1 cellular context compared by ENCODE assay signal in the genomic region with DNA sequence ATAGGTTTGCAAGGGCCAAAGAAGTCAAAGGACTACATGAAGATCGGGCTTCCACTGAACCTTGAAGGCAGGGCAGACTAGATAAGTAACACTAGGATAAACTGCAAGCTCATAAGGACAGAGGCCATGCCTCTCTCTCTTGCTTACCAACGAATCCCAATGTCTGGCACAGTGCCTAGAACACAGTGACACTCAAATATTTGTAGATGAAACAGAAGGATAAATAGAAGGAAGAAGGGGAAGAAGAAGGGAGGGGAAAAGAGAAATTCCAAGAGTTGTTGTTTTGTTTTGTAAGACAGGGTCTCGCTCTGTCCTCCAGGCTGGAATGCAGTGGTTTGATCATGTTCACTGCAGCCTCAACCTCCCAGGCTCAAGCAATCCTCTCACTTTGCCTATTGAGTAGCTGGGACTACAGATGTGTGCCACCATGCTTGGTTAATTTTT.
A peak's percentile ranks its signal among the peaks of the same experiment; 100 is the strongest.
TF ChIP-seq lines count a peak whose summit lies in the region.

No MANE protein-coding gene starts in this region.

TF ChIP-seq in K562, 482 proteins besides CTCF, POLR2A, EP300 and RAD21 (continued from another document):
- TF ChIP-seq, protein P1, sequence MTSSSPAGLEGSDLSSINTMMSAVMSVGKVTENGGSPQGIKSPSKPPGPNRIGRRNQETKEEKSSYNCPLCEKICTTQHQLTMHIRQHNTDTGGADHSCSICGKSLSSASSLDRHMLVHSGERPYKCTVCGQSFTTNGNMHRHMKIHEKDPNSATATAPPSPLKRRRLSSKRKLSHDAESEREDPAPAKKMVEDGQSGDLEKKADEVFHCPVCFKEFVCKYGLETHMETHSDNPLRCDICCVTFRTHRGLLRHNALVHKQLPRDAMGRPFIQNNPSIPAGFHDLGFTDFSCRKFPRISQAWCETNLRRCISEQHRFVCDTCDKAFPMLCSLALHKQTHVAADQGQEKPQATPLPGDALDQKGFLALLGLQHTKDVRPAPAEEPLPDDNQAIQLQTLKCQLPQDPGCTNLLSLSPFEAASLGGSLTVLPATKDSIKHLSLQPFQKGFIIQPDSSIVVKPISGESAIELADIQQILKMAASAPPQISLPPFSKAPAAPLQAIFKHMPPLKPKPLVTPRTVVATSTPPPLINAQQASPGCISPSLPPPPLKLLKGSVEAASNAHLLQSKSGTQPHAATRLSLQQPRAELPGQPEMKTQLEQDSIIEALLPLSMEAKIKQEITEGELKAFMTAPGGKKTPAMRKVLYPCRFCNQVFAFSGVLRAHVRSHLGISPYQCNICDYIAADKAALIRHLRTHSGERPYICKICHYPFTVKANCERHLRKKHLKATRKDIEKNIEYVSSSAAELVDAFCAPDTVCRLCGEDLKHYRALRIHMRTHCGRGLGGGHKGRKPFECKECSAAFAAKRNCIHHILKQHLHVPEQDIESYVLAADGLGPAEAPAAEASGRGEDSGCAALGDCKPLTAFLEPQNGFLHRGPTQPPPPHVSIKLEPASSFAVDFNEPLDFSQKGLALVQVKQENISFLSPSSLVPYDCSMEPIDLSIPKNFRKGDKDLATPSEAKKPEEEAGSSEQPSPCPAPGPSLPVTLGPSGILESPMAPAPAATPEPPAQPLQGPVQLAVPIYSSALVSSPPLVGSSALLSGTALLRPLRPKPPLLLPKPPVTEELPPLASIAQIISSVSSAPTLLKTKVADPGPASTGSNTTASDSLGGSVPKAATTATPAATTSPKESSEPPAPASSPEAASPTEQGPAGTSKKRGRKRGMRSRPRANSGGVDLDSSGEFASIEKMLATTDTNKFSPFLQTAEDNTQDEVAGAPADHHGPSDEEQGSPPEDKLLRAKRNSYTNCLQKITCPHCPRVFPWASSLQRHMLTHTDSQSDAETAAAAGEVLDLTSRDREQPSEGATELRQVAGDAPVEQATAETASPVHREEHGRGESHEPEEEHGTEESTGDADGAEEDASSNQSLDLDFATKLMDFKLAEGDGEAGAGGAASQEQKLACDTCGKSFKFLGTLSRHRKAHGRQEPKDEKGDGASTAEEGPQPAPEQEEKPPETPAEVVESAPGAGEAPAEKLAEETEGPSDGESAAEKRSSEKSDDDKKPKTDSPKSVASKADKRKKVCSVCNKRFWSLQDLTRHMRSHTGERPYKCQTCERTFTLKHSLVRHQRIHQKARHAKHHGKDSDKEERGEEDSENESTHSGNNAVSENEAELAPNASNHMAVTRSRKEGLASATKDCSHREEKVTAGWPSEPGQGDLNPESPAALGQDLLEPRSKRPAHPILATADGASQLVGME (CRISPR knock-in tag; IDR thresholded peaks at IDR 0.05), result no peak
- peak in 1 of 2 experiments; percentile 29 for TF ChIP-seq NCOA2 (IDR thresholded peaks at IDR 0.05; ENCODE audit: partially characterized antibody in 2 of 2)
